ENCODE assay signal across 23 cellular contexts in genomic region chr4:185755451-185755850, GRCh38. TPM values are rescaled to one million over a fixed set of nuclear protein-coding genes. Genes with fewer than 3 reads are reported as not detected.
"Had no signal": no experiment of that assay in that cellular context is flagged by ENCODE, and none has a peak within 500 bp of the region (broad histone marks: within the 10 kb centered on the region; RNA-seq: fewer than 3 reads in every experiment).

No MANE protein-coding gene starts in this region.

- H3K27ac Mint-ChIP-seq: activated CD4-positive, alpha-beta memory T cell treated with anti-CD3 and anti-CD28 coated beads for 36 hours; activated naive CD8-positive, alpha-beta T cell treated with anti-CD3 and anti-CD28 coated beads for 36 hours; natural killer cell treated with Interleukin-12 subunit alpha and Interleukin-12 subunit beta and Interleukin-15 and Interleukin-18, amount 100 ng/mL, for 72 hours; stimulated activated naive CD8-positive, alpha-beta T cell treated with anti-CD3 and anti-CD28 coated beads, Interleukin-15, amount 100 ng/mL, for 72 hours had no signal

- H3K27me3 ChIP-seq: esophagus squamous epithelium, gastrocnemius medialis, neutrophil, ovary, tibial artery had no signal

- H3K9me3 ChIP-seq: esophagus squamous epithelium, gastrocnemius medialis, neutrophil, ovary, psoas muscle, tibial artery had no signal

- H3K9me3 Mint-ChIP-seq: activated CD4-positive, alpha-beta memory T cell treated with anti-CD3 and anti-CD28 coated beads for 36 hours; activated naive CD8-positive, alpha-beta T cell treated with anti-CD3 and anti-CD28 coated beads for 36 hours; natural killer cell treated with Interleukin-12 subunit alpha and Interleukin-12 subunit beta and Interleukin-15 and Interleukin-18, amount 100 ng/mL, for 72 hours; stimulated activated naive CD8-positive, alpha-beta T cell treated with anti-CD3 and anti-CD28 coated beads, Interleukin-15, amount 100 ng/mL, for 72 hours had no signal

- H3K4me3 ChIP-seq: esophagus squamous epithelium, gastrocnemius medialis, ovary, psoas muscle, tibial artery had no signal

- ATAC-seq: gastrocnemius medialis; natural killer cell treated with Interleukin-12 subunit alpha and Interleukin-12 subunit beta and Interleukin-15 and Interleukin-18, amount 100 ng/mL, for 72 hours; psoas muscle; stimulated activated naive CD8-positive, alpha-beta T cell treated with anti-CD3 and anti-CD28 coated beads, Interleukin-15, amount 100 ng/mL, for 72 hours had no signal

- H3K4me1 ChIP-seq: esophagus squamous epithelium, gastrocnemius medialis, psoas muscle had no signal

- FAIRE-seq: colon had no signal

- H3K27ac ChIP-seq: esophagus squamous epithelium, gastrocnemius medialis, neutrophil, ovary, psoas muscle had no signal

- H3K36me3 ChIP-seq: esophagus squamous epithelium, gastrocnemius medialis, neutrophil, ovary, tibial artery had no signal

- H3K4me3 Mint-ChIP-seq: activated CD4-positive, alpha-beta memory T cell treated with anti-CD3 and anti-CD28 coated beads for 36 hours; activated naive CD8-positive, alpha-beta T cell treated with anti-CD3 and anti-CD28 coated beads for 36 hours; central memory CD8-positive, alpha-beta T cell; natural killer cell treated with Interleukin-12 subunit alpha and Interleukin-12 subunit beta and Interleukin-15 and Interleukin-18, amount 100 ng/mL, for 72 hours; stimulated activated naive CD8-positive, alpha-beta T cell treated with anti-CD3 and anti-CD28 coated beads, Interleukin-15, amount 100 ng/mL, for 72 hours had no signal

- H3K36me3 Mint-ChIP-seq: activated CD4-positive, alpha-beta memory T cell treated with anti-CD3 and anti-CD28 coated beads for 36 hours; activated naive CD8-positive, alpha-beta T cell treated with anti-CD3 and anti-CD28 coated beads for 36 hours; natural killer cell treated with Interleukin-12 subunit alpha and Interleukin-12 subunit beta and Interleukin-15 and Interleukin-18, amount 100 ng/mL, for 72 hours had no signal

- DNase-seq: activated CD4-positive, alpha-beta memory T cell treated with anti-CD3 and anti-CD28 coated beads for 36 hours; activated CD4-positive, alpha-beta T cell treated with anti-CD3 and anti-CD28 coated beads for 48 hours; activated naive CD4-positive, alpha-beta T cell treated with Interleukin-2 at 50 U/mL for 16 hours; activated naive CD8-positive, alpha-beta T cell treated with anti-CD3 and anti-CD28 coated beads for 36 hours; activated T-cell treated with anti-CD3 and anti-CD28 coated beads, Interleukin-2, amount 50 U/mL, for 48 hours; amygdala; effector memory CD4-positive, alpha-beta T cell; esophagus squamous epithelium; gastrocnemius medialis; hypothalamus; midbrain; ovary; psoas muscle; stimulated activated CD4-positive, alpha-beta T cell treated with anti-CD3 and anti-CD28 coated beads, Interleukin-12 subunit alpha, Interleukin-12 subunit beta, amount 100 ng/mL, for 4 hours; stimulated activated CD4-positive, alpha-beta T cell treated with anti-CD3 and anti-CD28 coated beads, Interleukin-4, amount 100 ng/mL, for 4 hours; stimulated activated naive CD8-positive, alpha-beta T cell treated with anti-CD3 and anti-CD28 coated beads, Interleukin-15, amount 100 ng/mL, for 72 hours; T-helper 1 cell; T-helper 9 cell; tibial artery had no signal

- H3K4me1 Mint-ChIP-seq: activated naive CD8-positive, alpha-beta T cell treated with anti-CD3 and anti-CD28 coated beads for 36 hours; central memory CD8-positive, alpha-beta T cell; stimulated activated naive CD8-positive, alpha-beta T cell treated with anti-CD3 and anti-CD28 coated beads, Interleukin-15, amount 100 ng/mL, for 72 hours had no signal

RNA-seq across cellular contexts. Expression of gene SORBS2, which starts 56.5 kb away (rescaled TPM):
- total RNA-seq: activated CD4-positive, alpha-beta memory T cell treated with anti-CD3 and anti-CD28 coated beads for 36 hours; activated naive CD8-positive, alpha-beta T cell treated with anti-CD3 and anti-CD28 coated beads for 36 hours; natural killer cell treated with Interleukin-12 subunit alpha and Interleukin-12 subunit beta and Interleukin-15 and Interleukin-18, amount 100 ng/mL, for 72 hours had no signal
